Comparison of ENCODE assay signal across 8 cellular contexts in the genomic region with DNA sequence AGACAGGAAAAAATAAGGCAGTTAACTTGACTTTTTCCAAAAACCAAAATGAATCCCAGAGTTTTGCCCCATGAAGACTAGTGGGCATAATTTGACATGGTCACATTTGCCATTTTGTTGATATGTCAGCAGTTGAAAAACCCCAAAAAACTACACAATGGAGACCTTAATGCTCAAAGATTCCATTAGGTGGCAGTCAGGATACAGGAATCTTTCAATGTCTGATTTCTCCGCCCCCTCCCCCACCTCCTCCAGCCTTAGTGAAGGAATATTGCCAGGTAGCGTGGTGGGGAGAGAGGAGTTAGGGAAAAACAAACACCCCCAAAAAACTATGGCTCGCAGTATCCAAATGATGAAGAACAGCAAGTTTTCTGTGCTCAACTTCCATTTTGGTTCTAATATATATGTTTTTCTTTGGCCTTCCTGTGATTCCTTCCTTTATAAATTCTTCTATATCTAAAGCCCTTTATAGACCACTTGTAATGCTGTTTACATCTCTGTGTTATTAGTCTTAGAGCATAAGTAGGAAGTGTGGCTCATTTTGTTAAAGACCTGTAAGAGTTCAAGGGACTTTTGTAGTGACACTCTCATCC. TPM values are rescaled to one million over a fixed set of nuclear protein-coding genes. Genes with fewer than 3 reads are reported as not detected.
DNase-seq lines count a peak whose midpoint lies in the region; TF ChIP-seq lines count a peak whose summit lies in the region.

No MANE protein-coding gene starts in this region.

- TF ChIP-seq CTCF in Peyer's patch (IDR thresholded peaks at IDR 0.05) (peak; percentile 29 to 85 (median 75)), astrocyte of the cerebellum (IDR thresholded peaks at IDR 0.05; ENCODE audit: low read depth, low read length, missing control alignments) (peak; percentile 66)

- no peaks in the 10 kb centered on the region for H3K9me3 ChIP-seq in Peyer's patch

- no peak overlapping the region for H3K27ac ChIP-seq in Peyer's patch

- in situ Hi-C loops in astrocyte of the cerebellum (cut with HindIII; ENCODE audit: low sequenced_read_pairs), result loop anchor here (25.0 kb wide), 1 partner anchor 576 kb away; no protein-coding TSS in a partner anchor

- TF ChIP-seq POLR2A in Peyer's patch (IDR thresholded peaks at IDR 0.05), result no peak

- no peaks in the 10 kb centered on the region for H3K9me3 Mint-ChIP-seq in activated T-helper 2 cell treated with anti-CD3 and anti-CD28 coated beads, Interferon-gamma antibody, Interleukin-2, Interleukin-4, amounts not matched to agents 10 μg/mL and 5 μg/mL and 100 μg/mL, durations not matched to agents 14 hours and 24 hours and 36 hours

- no peaks in the 10 kb centered on the region for H3K4me1 ChIP-seq in Peyer's patch

- no peak overlapping the region for H3K27ac Mint-ChIP-seq in activated T-helper 2 cell treated with anti-CD3 and anti-CD28 coated beads, Interferon-gamma antibody, Interleukin-2, Interleukin-4, amounts not matched to agents 10 μg/mL and 5 μg/mL and 100 μg/mL, durations not matched to agents 14 hours and 24 hours and 36 hours

- peaks cover 33% of the 10 kb centered on the region for H3K4me1 Mint-ChIP-seq in activated T-helper 2 cell treated with anti-CD3 and anti-CD28 coated beads, Interferon-gamma antibody, Interleukin-2, Interleukin-4, amounts not matched to agents 10 μg/mL and 5 μg/mL and 100 μg/mL, durations not matched to agents 14 hours and 24 hours and 36 hours (ENCODE audit: low read depth)

- peak; percentile 76 for DNase-seq in activated effector memory CD4-positive, alpha-beta T cell treated with anti-CD3 and anti-CD28 coated beads, Interleukin-2, amount 50 U/mL, for 16 hours
- DNase-seq in activated effector memory CD4-positive, alpha-beta T cell treated with Interleukin-2 at 50 U/mL for 16 hours, result no peak
- DNase-seq in HT1080 (ENCODE audit: low read depth) (peak; percentile 64), Peyer's patch (peak; percentile 50 to 72 (median 57)), astrocyte of the cerebellum (ENCODE audit: low read depth) (no peak), inferior parietal cortex (ENCODE audit: extremely low spot score) (peak; percentile 66)
- peak; percentile 24 to 41 for DNase-seq in stimulated activated CD4-positive, alpha-beta T cell treated with anti-CD3 and anti-CD28 coated beads, Interleukin-4, amount 100 ng/mL, for 4 hours
- no peak for DNase-seq in activated T-helper 2 cell treated with anti-CD3 and anti-CD28 coated beads, Interferon-gamma antibody, Interleukin-2, Interleukin-4, amounts not matched to agents 10 μg/mL and 5 μg/mL and 100 μg/mL, durations not matched to agents 14 hours and 24 hours and 36 hours (ENCODE audit: low spot score)

- no peaks in the 10 kb centered on the region for H3K27me3 Mint-ChIP-seq in activated T-helper 2 cell treated with anti-CD3 and anti-CD28 coated beads, Interferon-gamma antibody, Interleukin-2, Interleukin-4, amounts not matched to agents 10 μg/mL and 5 μg/mL and 100 μg/mL, durations not matched to agents 14 hours and 24 hours and 36 hours (ENCODE audit: low read depth)

- H3K36me3 ChIP-seq in Peyer's patch, result no peaks in the 10 kb centered on the region

- intact Hi-C loops in activated T-helper 2 cell treated with anti-CD3 and anti-CD28 coated beads, Interferon-gamma antibody, Interleukin-2, Interleukin-4, amounts not matched to agents 10 μg/mL and 5 μg/mL and 100 μg/mL, durations not matched to agents 14 hours and 24 hours and 36 hours (cut with micrococcal nuclease), result loop anchor here (1.0 to 2.0 kb wide), 7 partner anchors 13 to 236 kb away; a partner anchor contains a TSS

- H3K4me3 Mint-ChIP-seq in activated T-helper 2 cell treated with anti-CD3 and anti-CD28 coated beads, Interferon-gamma antibody, Interleukin-2, Interleukin-4, amounts not matched to agents 10 μg/mL and 5 μg/mL and 100 μg/mL, durations not matched to agents 14 hours and 24 hours and 36 hours (ENCODE audit: low read depth), result no peak overlapping the region

- H3K27me3 ChIP-seq in Peyer's patch, result no peaks in the 10 kb centered on the region

- H3K4me3 ChIP-seq in Peyer's patch (no peak overlapping the region), astrocyte of the cerebellum (ENCODE audit: low read depth, low read length) (no peak overlapping the region)

- no peaks in the 10 kb centered on the region for H3K36me3 Mint-ChIP-seq in activated T-helper 2 cell treated with anti-CD3 and anti-CD28 coated beads, Interferon-gamma antibody, Interleukin-2, Interleukin-4, amounts not matched to agents 10 μg/mL and 5 μg/mL and 100 μg/mL, durations not matched to agents 14 hours and 24 hours and 36 hours (ENCODE audit: low read depth)

RNA-seq across cellular contexts. Expression of a gene that starts 6.7 kb away (rescaled TPM):
- total RNA-seq in HT1080 (2014; rRNA removed; shearing (Covaris generic)), result 7.0 and 8.6 TPM in 2 replicates
- 29.2 and 32.0 TPM in 2 replicates for polyA plus RNA-seq in HT1080 (2015; cell fraction: cytosol; rRNA removed)
- polyA plus RNA-seq in HT1080 (2015; cell fraction: nucleus; rRNA removed), result 33.8 and 35.8 TPM in 2 replicates
- 10 to 100 TPM; 10.5 to 40.4 (median 17.5) TPM for total RNA-seq in Peyer's patch
- total RNA-seq in activated T-helper 2 cell treated with anti-CD3 and anti-CD28 coated beads, Interferon-gamma antibody, Interleukin-2, Interleukin-4, amounts not matched to agents 10 μg/mL and 5 μg/mL and 100 μg/mL, durations not matched to agents 14 hours and 24 hours and 36 hours, result 40.2 and 43.1 TPM in 2 replicates

Comparison
In these comparisons a context has a peak if more than half of its experiments do, and no peak if none do; other contexts are left out.
1. DNase-seq: peak in activated effector memory CD4-positive, alpha-beta T cell treated with anti-CD3 and anti-CD28 coated beads, Interleukin-2, amount 50 U/mL, for 16 hours (single experiment), HT1080 (single experiment), Peyer's patch (3 of 3), inferior parietal cortex (single experiment) and stimulated activated CD4-positive, alpha-beta T cell treated with anti-CD3 and anti-CD28 coated beads, Interleukin-4, amount 100 ng/mL, for 4 hours (2 of 2); none in activated effector memory CD4-positive, alpha-beta T cell treated with Interleukin-2 at 50 U/mL for 16 hours (single experiment), astrocyte of the cerebellum (single experiment) and activated T-helper 2 cell treated with anti-CD3 and anti-CD28 coated beads, Interferon-gamma antibody, Interleukin-2, Interleukin-4, amounts not matched to agents 10 μg/mL and 5 μg/mL and 100 μg/mL, durations not matched to agents 14 hours and 24 hours and 36 hours (single experiment).